19 cellular contexts compared by ENCODE assay signal in genomic region chr15:66057089-66057488, GRCh38.
DNase-seq lines count a peak whose midpoint lies in the region; ATAC-seq, FAIRE-seq and TF ChIP-seq lines count a peak whose summit lies in the region.
"Had no signal": no experiment of that assay in that cellular context is flagged by ENCODE, and none has a peak within 500 bp of the region (broad histone marks: within the 10 kb centered on the region; RNA-seq: fewer than 3 reads in every experiment).

No MANE protein-coding gene starts in this region.

- no peaks in the 10 kb centered on the region for H3K79me2 ChIP-seq in H1 (ENCODE audit: control insufficient read depth in 1 of 2, insufficient read depth in 2 of 2, low read length in 2 of 2)

- no peak for TF ChIP-seq POLR2A in H1 (IDR thresholded peaks at IDR 0.05; ENCODE audit: control extremely low read depth in 1 of 2, low read depth in 2 of 2, low read length in 2 of 2)

- intact Hi-C loops in Right ventricle myocardium inferior (cut with DNase I) = no loop called here

- no peak overlapping the region for H3K18ac ChIP-seq in H1 (ENCODE audit: extremely low read depth, low read length)

- no peak overlapping the region for H3K27ac ChIP-seq in H1 (ENCODE audit: low read depth, low read length)
- H3K27ac ChIP-seq: 22Rv1, BLaER1, C4-2B had no signal

- H3K4me1 ChIP-seq in H1 (replicated peaks in 1 of 4; ENCODE audit: control insufficient read depth in 3 of 4, insufficient read depth in 4 of 4, low read length in 3 of 4) = peaks cover 0 to 7% (median 2%) of the 10 kb centered on the region in 4 experiments; a peak in 4 of 7 replicates
- H3K4me1 ChIP-seq: BLaER1, Caco-2, HAP-1 had no signal

- WGBS in H1 (ENCODE audit: extremely low coverage in 1 of 2, insufficient coverage in 1 of 2, insufficient read length in 1 of 2, insufficient replicate concordance in 2 of 2, low coverage in 1 of 2, low lambda C conversion rate in 2 of 2, missing lambda C conversion rate in 1 of 2), 2 experiments = 61% methylated on average over 7 of the region's 7 CpGs; no CpG with 5 or more reads in 1 of the 2 experiments

- DNase-seq in NCI-H82 (lab: John Stamatoyannopoulos, UW) = peak; percentile 24
- no peak for DNase-seq in NCI-H82 treated with DMSO at 0.1 percent for 48 hours (lab: John Stamatoyannopoulos, UW; ENCODE audit: unreplicated experiment)
- no peak for DNase-seq in H1 (ENCODE audit: low read depth in 1 of 2, low spot score in 2 of 2)
- peak; percentile 3 for DNase-seq in renal cortical epithelial cell (ENCODE audit: low read depth)
- DNase-seq in iPS-NIHi11 (ENCODE audit: low spot score) = no peak
- no peak for DNase-seq in Right ventricle myocardium inferior (ENCODE audit: missing footprints)
- DNase-seq: Caco-2; CD4-positive, CD25-positive, alpha-beta regulatory T cell; CD8-positive, alpha-beta T cell; DMS153; DND-41; HFFc6 had no signal

- POLR2A ChIA-PET in H1 (lab: Charles Lee; ENCODE audit: partially characterized antibody) = interaction anchor here (1.0 to 2.6 kb wide), 2 partner anchors 11 to 14 kb away, joined by 3 to 13 read pairs; no protein-coding TSS in a partner anchor

- no peak overlapping the region for H3K14ac ChIP-seq in H1 (ENCODE audit: insufficient read length)

- no peak overlapping the region for H3K4me2 ChIP-seq in H1 (ENCODE audit: insufficient read depth in 1 of 2, low read depth in 2 of 2, low read length in 2 of 2)
- H3K4me2 ChIP-seq: BLaER1 had no signal

- H3K79me1 ChIP-seq in H1 (ENCODE audit: low read depth, low read length) = no peaks in the 10 kb centered on the region

- H2BK20ac ChIP-seq in H1 (ENCODE audit: low read length) = no peak overlapping the region

- H3K4me3 ChIP-seq in H1 (ENCODE audit: extremely low read depth in 1 of 4, insufficient read depth in 2 of 4, low read depth in 3 of 4, low read length in 4 of 4) = no peak overlapping the region
- H3K4me3 ChIP-seq: BLaER1, HAP-1 had no signal

- TF ChIP-seq EP300 in H1 (IDR thresholded peaks at IDR 0.05; ENCODE audit: borderline replicate concordance in 1 of 2, low read depth in 2 of 2, low read length in 2 of 2) = no peak

- H4K20me1 ChIP-seq in H1 (replicated peaks in 1 of 2; ENCODE audit: control insufficient read depth in 1 of 2, insufficient read depth in 2 of 2, low read length in 2 of 2) = no peaks in the 10 kb centered on the region
- H4K20me1 ChIP-seq: BLaER1 had no signal

- no peak for TF ChIP-seq CTCF in H1 (IDR thresholded peaks at IDR 0.05; ENCODE audit: control extremely low read depth in 1 of 3, insufficient read depth in 1 of 3, low read depth in 1 of 3, low read length in 3 of 3)

- H2BK120ac ChIP-seq in H1 (replicated peaks; ENCODE audit: low read depth, low read length) = no peak overlapping the region

- H4K8ac ChIP-seq in H1 (ENCODE audit: extremely low read depth, insufficient read depth, low read length) = no peak overlapping the region

- no peaks in the 10 kb centered on the region for H3K36me3 ChIP-seq in H1 (ENCODE audit: control insufficient read depth in 2 of 4, insufficient read depth in 4 of 4, low read length in 3 of 4)
- H3K36me3 ChIP-seq: BLaER1, HAP-1 had no signal

- no peak overlapping the region for H2AFZ ChIP-seq in H1 (ENCODE audit: low read length)

- no peak overlapping the region for H4K5ac ChIP-seq in H1 (ENCODE audit: insufficient read length, low read depth, low read length)

- no peak overlapping the region for H3K56ac ChIP-seq in H1 (replicated peaks; ENCODE audit: insufficient read length, low read depth, low read length)

- TF ChIP-seq RAD21 in H1 (IDR thresholded peaks at IDR 0.05 in 1 of 2, conservative IDR thresholded peaks at IDR 0.05 in 1 of 2; ENCODE audit: low read depth in 2 of 2, low read length in 2 of 2) = no peak

- CTCF ChIA-PET in H1 (lab: Charles Lee; ENCODE audit: partially characterized antibody) = interaction anchor here (1.0 to 2.8 kb wide), 10 partner anchors 9 to 95 kb away, joined by 3 to 15 read pairs (median 4); no protein-coding TSS in a partner anchor

- no peak overlapping the region for H2BK15ac ChIP-seq in H1 (ENCODE audit: low read length)

- H3K9ac ChIP-seq in H1 (replicated peaks in 1 of 4; ENCODE audit: extremely low read depth in 1 of 4, low read depth in 3 of 4, low read length in 3 of 4) = no peak overlapping the region
- H3K9ac ChIP-seq: BLaER1 had no signal

- no peak overlapping the region for H4K91ac ChIP-seq in H1 (replicated peaks; ENCODE audit: insufficient read length, low read length)

- no peak for FAIRE-seq in H1 (lab: Jason Lieb, UNC)
- FAIRE-seq: A204.1, G401.6, GM12892 had no signal

- peaks cover 0 to 2% of the 10 kb centered on the region in 2 experiments; a peak in 1 of 4 replicates for H3K9me3 ChIP-seq in H1 (ENCODE audit: insufficient read depth in 2 of 2, low read depth in 1 of 2, low read length in 1 of 2)
- H3K9me3 ChIP-seq: BLaER1, Caco-2 had no signal

- no peak overlapping the region for H3K4ac ChIP-seq in H1 (replicated peaks; ENCODE audit: insufficient read length, low read depth, low read length)

- H3K23ac ChIP-seq in H1 (ENCODE audit: insufficient read length) = no peak overlapping the region

- no peaks in the 10 kb centered on the region; the same call in 1 of the 2 replicates for H3K23me2 ChIP-seq in H1 (ENCODE audit: low read depth, low read length)

- H2BK5ac ChIP-seq in H1 (ENCODE audit: low read depth, low read length) = no peak overlapping the region

- H2AK5ac ChIP-seq in H1 (ENCODE audit: low read depth, low read length) = no peak overlapping the region

- no peaks in the 10 kb centered on the region for H3K27me3 ChIP-seq in H1 (replicated peaks in 1 of 4; ENCODE audit: control insufficient read depth in 3 of 4, extremely low read depth in 1 of 4, insufficient read depth in 3 of 4, low read length in 3 of 4)
- H3K27me3 ChIP-seq: BLaER1 had no signal

- no peak overlapping the region for H2BK12ac ChIP-seq in H1 (ENCODE audit: low read depth, low read length)

- no peak for ATAC-seq in Right ventricle myocardium inferior
- ATAC-seq: CD8-positive, alpha-beta T cell had no signal

TF ChIP-seq in H1, 55 proteins besides CTCF, POLR2A, EP300 and RAD21:
- TF ChIP-seq HDAC2 (IDR thresholded peaks at IDR 0.05; ENCODE audit: borderline replicate concordance in 1 of 2, low read depth in 2 of 2, low read length in 2 of 2) (no peak), TBP (IDR thresholded peaks at IDR 0.05; ENCODE audit: low read depth, low read length) (peak; percentile 81)

Comparison
In these comparisons a context has a peak if more than half of its experiments do, and no peak if none do; other contexts are left out.
1. DNase-seq: peak in NCI-H82 (single experiment) and renal cortical epithelial cell (single experiment); none in NCI-H82 treated with DMSO at 0.1 percent for 48 hours (single experiment), H1 (0 of 2), iPS-NIHi11 (single experiment) and Right ventricle myocardium inferior (single experiment).